ENCODE assay signal across 3 cellular contexts in the genomic region with DNA sequence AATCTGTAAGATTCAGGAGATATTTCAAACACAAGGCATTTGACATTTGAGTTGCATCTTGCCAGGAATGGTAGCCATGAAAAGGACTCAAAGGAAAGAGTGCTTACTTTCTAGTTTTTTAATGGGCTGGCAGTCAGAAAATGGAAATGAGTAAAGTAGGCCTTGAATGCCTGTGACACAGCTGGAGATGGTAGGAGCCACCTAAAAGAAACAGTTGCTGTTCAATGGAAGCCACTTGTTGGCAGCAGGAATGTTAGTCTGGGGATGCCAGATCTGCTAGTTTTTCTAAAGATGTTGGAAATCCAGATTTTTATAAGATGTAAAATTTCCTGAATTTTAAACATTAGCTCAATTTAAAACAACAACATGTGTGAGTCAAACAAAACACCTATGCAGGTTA.
TF ChIP-seq lines count a peak whose summit lies in the region.

No MANE protein-coding gene starts in this region.

TF ChIP-seq in SK-N-SH, 30 proteins besides CTCF, POLR2A, EP300 and RAD21 (continued from another document):
- TF ChIP-seq GATA2 (CRISPR knock-in tag; IDR thresholded peaks at IDR 0.05) (no peak), SMC3 (IDR thresholded peaks at IDR 0.05; ENCODE audit: low read depth, low read length) (no peak), FOSL2 (IDR thresholded peaks at IDR 0.05; ENCODE audit: borderline replicate concordance, low read depth) (no peak), TCF12 (IDR thresholded peaks at IDR 0.05) (no peak), NRF1 (IDR thresholded peaks at IDR 0.05; ENCODE audit: low read depth, low read length) (no peak), FOXJ3 (CRISPR knock-in tag; IDR thresholded peaks at IDR 0.05) (no peak), NFIC (IDR thresholded peaks at IDR 0.05; ENCODE audit: borderline replicate concordance) (no peak), EZH2phosphoT487 (IDR thresholded peaks at IDR 0.05; ENCODE audit: borderline replicate concordance, low read depth) (no peak)
- TF ChIP-seq, protein P1, sequence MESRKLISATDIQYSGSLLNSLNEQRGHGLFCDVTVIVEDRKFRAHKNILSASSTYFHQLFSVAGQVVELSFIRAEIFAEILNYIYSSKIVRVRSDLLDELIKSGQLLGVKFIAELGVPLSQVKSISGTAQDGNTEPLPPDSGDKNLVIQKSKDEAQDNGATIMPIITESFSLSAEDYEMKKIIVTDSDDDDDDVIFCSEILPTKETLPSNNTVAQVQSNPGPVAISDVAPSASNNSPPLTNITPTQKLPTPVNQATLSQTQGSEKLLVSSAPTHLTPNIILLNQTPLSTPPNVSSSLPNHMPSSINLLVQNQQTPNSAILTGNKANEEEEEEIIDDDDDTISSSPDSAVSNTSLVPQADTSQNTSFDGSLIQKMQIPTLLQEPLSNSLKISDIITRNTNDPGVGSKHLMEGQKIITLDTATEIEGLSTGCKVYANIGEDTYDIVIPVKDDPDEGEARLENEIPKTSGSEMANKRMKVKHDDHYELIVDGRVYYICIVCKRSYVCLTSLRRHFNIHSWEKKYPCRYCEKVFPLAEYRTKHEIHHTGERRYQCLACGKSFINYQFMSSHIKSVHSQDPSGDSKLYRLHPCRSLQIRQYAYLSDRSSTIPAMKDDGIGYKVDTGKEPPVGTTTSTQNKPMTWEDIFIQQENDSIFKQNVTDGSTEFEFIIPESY (IDR thresholded peaks at IDR 0.05; ENCODE audit: borderline replicate concordance, low read depth), result no peak
- TF ChIP-seq, protein P2, sequence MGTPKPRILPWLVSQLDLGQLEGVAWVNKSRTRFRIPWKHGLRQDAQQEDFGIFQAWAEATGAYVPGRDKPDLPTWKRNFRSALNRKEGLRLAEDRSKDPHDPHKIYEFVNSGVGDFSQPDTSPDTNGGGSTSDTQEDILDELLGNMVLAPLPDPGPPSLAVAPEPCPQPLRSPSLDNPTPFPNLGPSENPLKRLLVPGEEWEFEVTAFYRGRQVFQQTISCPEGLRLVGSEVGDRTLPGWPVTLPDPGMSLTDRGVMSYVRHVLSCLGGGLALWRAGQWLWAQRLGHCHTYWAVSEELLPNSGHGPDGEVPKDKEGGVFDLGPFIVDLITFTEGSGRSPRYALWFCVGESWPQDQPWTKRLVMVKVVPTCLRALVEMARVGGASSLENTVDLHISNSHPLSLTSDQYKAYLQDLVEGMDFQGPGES (IDR thresholded peaks at IDR 0.05; ENCODE audit: low read depth, low read length), result no peak

TF ChIP-seq in SK-N-SH treated with all-trans-retinoic acid at 6 μM for 48 hours, 23 proteins besides CTCF, POLR2A, EP300 and RAD21 (continued from another document):
- TF ChIP-seq ZFP3 (CRISPR knock-in tag; IDR thresholded peaks at IDR 0.05), result no peak
- no peak for TF ChIP-seq CSDC2 (CRISPR knock-in tag; IDR thresholded peaks at IDR 0.05)
- no peak for TF ChIP-seq ZNF565 (CRISPR knock-in tag; conservative IDR thresholded peaks at IDR 0.05; ENCODE audit: low read depth)
- no peak for TF ChIP-seq ZC3H10 (CRISPR knock-in tag; IDR thresholded peaks at IDR 0.05)
- no peak for TF ChIP-seq GLIS3 (CRISPR knock-in tag; IDR thresholded peaks at IDR 0.05)
- no peak for TF ChIP-seq ARNTL (CRISPR knock-in tag; IDR thresholded peaks at IDR 0.05; ENCODE audit: borderline replicate concordance, low read depth)

TF ChIP-seq in endothelial cell of umbilical vein, 7 proteins besides CTCF, POLR2A, EP300 and RAD21 (continued from another document):
- TF ChIP-seq POLR2AphosphoS5 (IDR thresholded peaks at IDR 0.05; ENCODE audit: insufficient read depth, low read depth, low read length) (no peak), JUN (IDR thresholded peaks at IDR 0.05; ENCODE audit: borderline replicate concordance, insufficient read depth, insufficient read length, low read depth) (no peak), EZH2 (IDR thresholded peaks at IDR 0.05; ENCODE audit: borderline replicate concordance, low read depth, low read length, severe bottlenecking) (no peak), FOS (IDR thresholded peaks at IDR 0.05; ENCODE audit: borderline replicate concordance, insufficient read depth, low read length) (no peak), MYC (IDR thresholded peaks at IDR 0.05; ENCODE audit: low read depth, low read length) (no peak)
- TF ChIP-seq, protein P3, sequence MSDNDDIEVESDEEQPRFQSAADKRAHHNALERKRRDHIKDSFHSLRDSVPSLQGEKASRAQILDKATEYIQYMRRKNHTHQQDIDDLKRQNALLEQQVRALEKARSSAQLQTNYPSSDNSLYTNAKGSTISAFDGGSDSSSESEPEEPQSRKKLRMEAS (IDR thresholded peaks at IDR 0.05; ENCODE audit: insufficient read depth, insufficient read length), result no peak
TF ChIP-seq in endothelial cell of umbilical vein: peak in this region for 0.
